1 cellular context compared by ENCODE assay signal in the genomic region with DNA sequence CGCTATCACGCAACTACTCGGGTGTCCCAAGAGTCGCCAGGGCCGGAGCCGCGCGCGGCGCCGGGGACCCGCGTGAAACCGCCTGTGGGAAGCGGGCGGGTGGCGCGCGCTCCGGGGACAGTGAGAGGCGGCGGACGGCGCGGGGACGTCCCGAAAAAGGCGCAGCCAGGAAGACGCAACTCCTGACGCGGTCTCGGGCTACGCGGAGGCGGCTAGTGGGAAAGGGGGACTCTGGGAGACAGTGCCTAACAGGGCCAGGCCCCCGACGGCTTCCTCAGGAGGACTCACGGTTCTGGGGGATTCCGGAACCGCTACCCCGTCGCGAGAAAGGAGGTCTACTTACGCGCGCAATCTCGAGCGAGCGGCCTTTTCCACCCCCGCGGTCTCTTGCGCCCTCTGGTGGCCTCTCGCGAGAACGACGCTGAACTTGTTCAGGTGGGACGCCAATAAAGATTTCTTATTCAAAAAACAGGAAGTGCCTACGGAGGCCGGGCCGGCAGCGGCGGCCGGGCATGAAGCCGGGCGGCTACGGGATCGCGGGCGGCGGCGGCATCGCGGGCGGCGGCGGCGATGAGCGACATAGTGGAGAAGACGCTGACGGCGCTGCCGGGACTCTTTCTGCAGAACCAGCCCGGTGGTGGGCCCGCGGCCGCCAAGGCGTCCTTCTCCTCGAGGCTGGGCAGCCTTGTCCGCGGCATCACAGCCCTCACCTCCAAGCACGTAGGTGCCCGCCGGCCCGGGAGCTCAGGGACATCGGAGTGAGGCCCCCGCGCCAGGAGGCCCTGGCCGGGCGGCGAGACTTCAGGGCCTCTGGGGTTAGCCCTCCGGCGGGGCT.
TF ChIP-seq lines count a peak whose summit lies in the region.

A gene (plus strand): TSS at position 475 of the 835 bp plus-strand sequence. CDS start 96 bp downstream, at position 571.

TF ChIP-seq in HepG2, 621 proteins besides CTCF, POLR2A, EP300 and RAD21 (continued from another document and continues in another):
- TF ChIP-seq ZNF564 (CRISPR knock-in tag; IDR thresholded peaks at IDR 0.05) = peak; percentile 59; the same call in 1 of the 2 replicates
- TF ChIP-seq HNRNPUL1 (IDR thresholded peaks at IDR 0.05; ENCODE audit: low read depth, low read length) = no peak
- TF ChIP-seq PLRG1 (conservative IDR thresholded peaks at IDR 0.05) = no peak
- TF ChIP-seq ZBTB7A (CRISPR knock-in tag; IDR thresholded peaks at IDR 0.05) = no peak
- TF ChIP-seq RFX1 (IDR thresholded peaks at IDR 0.05) = no peak
- TF ChIP-seq, protein P1, sequence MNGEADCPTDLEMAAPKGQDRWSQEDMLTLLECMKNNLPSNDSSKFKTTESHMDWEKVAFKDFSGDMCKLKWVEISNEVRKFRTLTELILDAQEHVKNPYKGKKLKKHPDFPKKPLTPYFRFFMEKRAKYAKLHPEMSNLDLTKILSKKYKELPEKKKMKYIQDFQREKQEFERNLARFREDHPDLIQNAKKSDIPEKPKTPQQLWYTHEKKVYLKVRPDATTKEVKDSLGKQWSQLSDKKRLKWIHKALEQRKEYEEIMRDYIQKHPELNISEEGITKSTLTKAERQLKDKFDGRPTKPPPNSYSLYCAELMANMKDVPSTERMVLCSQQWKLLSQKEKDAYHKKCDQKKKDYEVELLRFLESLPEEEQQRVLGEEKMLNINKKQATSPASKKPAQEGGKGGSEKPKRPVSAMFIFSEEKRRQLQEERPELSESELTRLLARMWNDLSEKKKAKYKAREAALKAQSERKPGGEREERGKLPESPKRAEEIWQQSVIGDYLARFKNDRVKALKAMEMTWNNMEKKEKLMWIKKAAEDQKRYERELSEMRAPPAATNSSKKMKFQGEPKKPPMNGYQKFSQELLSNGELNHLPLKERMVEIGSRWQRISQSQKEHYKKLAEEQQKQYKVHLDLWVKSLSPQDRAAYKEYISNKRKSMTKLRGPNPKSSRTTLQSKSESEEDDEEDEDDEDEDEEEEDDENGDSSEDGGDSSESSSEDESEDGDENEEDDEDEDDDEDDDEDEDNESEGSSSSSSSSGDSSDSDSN (CRISPR knock-in tag; IDR thresholded peaks at IDR 0.05) = peak; percentile 87
- TF ChIP-seq XRCC5 (optimal IDR thresholded peaks at IDR 0.05; ENCODE audit: low read length) = peak; percentile 67
- TF ChIP-seq RARA (CRISPR knock-in tag; IDR thresholded peaks at IDR 0.05) = no peak
- TF ChIP-seq, protein P2, sequence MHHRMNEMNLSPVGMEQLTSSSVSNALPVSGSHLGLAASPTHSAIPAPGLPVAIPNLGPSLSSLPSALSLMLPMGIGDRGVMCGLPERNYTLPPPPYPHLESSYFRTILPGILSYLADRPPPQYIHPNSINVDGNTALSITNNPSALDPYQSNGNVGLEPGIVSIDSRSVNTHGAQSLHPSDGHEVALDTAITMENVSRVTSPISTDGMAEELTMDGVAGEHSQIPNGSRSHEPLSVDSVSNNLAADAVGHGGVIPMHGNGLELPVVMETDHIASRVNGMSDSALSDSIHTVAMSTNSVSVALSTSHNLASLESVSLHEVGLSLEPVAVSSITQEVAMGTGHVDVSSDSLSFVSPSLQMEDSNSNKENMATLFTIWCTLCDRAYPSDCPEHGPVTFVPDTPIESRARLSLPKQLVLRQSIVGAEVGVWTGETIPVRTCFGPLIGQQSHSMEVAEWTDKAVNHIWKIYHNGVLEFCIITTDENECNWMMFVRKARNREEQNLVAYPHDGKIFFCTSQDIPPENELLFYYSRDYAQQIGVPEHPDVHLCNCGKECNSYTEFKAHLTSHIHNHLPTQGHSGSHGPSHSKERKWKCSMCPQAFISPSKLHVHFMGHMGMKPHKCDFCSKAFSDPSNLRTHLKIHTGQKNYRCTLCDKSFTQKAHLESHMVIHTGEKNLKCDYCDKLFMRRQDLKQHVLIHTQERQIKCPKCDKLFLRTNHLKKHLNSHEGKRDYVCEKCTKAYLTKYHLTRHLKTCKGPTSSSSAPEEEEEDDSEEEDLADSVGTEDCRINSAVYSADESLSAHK (CRISPR knock-in tag; IDR thresholded peaks at IDR 0.05; ENCODE audit: borderline replicate concordance) = no peak
- 0 out of 2 replicates have a peak, but pooled peaks have one; percentile 44 for TF ChIP-seq NCOA1 (CRISPR knock-in tag; IDR thresholded peaks at IDR 0.05)
- TF ChIP-seq ZNF605 (CRISPR knock-in tag; IDR thresholded peaks at IDR 0.05) = no peak
- TF ChIP-seq CBX1 (IDR thresholded peaks at IDR 0.05; ENCODE audit: low read depth) = no peak
- TF ChIP-seq SRY (CRISPR knock-in tag; IDR thresholded peaks at IDR 0.05) = no peak; the same call in none of the 2 replicates
- TF ChIP-seq, protein P3, sequence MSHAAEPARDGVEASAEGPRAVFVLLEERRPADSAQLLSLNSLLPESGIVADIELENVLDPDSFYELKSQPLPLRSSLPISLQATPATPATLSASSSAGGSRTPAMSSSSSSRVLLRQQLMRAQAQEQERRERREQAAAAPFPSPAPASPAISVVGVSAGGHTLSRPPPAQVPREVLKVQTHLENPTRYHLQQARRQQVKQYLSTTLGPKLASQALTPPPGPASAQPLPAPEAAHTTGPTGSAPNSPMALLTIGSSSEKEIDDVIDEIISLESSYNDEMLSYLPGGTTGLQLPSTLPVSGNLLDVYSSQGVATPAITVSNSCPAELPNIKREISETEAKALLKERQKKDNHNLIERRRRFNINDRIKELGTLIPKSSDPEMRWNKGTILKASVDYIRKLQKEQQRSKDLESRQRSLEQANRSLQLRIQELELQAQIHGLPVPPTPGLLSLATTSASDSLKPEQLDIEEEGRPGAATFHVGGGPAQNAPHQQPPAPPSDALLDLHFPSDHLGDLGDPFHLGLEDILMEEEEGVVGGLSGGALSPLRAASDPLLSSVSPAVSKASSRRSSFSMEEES (CRISPR knock-in tag; IDR thresholded peaks at IDR 0.05) = no peak
- TF ChIP-seq ZNF788 (CRISPR knock-in tag; IDR thresholded peaks at IDR 0.05; ENCODE audit: borderline replicate concordance) = no peak; the same call in 1 of the 2 replicates
- TF ChIP-seq, protein P4, sequence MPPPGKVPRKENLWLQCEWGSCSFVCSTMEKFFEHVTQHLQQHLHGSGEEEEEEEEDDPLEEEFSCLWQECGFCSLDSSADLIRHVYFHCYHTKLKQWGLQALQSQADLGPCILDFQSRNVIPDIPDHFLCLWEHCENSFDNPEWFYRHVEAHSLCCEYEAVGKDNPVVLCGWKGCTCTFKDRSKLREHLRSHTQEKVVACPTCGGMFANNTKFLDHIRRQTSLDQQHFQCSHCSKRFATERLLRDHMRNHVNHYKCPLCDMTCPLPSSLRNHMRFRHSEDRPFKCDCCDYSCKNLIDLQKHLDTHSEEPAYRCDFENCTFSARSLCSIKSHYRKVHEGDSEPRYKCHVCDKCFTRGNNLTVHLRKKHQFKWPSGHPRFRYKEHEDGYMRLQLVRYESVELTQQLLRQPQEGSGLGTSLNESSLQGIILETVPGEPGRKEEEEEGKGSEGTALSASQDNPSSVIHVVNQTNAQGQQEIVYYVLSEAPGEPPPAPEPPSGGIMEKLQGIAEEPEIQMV (CRISPR knock-in tag; IDR thresholded peaks at IDR 0.05; ENCODE audit: low read depth) = peak; percentile 69; the same call in 1 of the 2 replicates
- TF ChIP-seq ZNF354B (CRISPR knock-in tag; IDR thresholded peaks at IDR 0.05) = no peak; the same call in 1 of the 2 replicates
- TF ChIP-seq TP53 (CRISPR knock-in tag; conservative IDR thresholded peaks at IDR 0.05) = 0 out of 2 replicates have a peak, but pooled peaks have one; percentile 17
- TF ChIP-seq, protein P5, sequence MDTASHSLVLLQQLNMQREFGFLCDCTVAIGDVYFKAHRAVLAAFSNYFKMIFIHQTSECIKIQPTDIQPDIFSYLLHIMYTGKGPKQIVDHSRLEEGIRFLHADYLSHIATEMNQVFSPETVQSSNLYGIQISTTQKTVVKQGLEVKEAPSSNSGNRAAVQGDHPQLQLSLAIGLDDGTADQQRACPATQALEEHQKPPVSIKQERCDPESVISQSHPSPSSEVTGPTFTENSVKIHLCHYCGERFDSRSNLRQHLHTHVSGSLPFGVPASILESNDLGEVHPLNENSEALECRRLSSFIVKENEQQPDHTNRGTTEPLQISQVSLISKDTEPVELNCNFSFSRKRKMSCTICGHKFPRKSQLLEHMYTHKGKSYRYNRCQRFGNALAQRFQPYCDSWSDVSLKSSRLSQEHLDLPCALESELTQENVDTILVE (CRISPR knock-in tag; IDR thresholded peaks at IDR 0.05) = peak; percentile 81
- TF ChIP-seq KDM6A (CRISPR knock-in tag; IDR thresholded peaks at IDR 0.05; ENCODE audit: low read depth) = no peak
- TF ChIP-seq ZFP37 (CRISPR knock-in tag; IDR thresholded peaks at IDR 0.05; ENCODE audit: borderline replicate concordance) = no peak; the same call in 1 of the 2 replicates
- no peak; the same call in 1 of the 2 replicates for TF ChIP-seq ZMYM3 (CRISPR knock-in tag; IDR thresholded peaks at IDR 0.05)
- TF ChIP-seq TEAD3 (CRISPR knock-in tag; optimal IDR thresholded peaks at IDR 0.05; ENCODE audit: borderline replicate concordance) = peak; percentile 48
- TF ChIP-seq ZNF160 (CRISPR knock-in tag; IDR thresholded peaks at IDR 0.05) = no peak; the same call in 1 of the 2 replicates
- TF ChIP-seq ZNF567 (CRISPR knock-in tag; IDR thresholded peaks at IDR 0.05; ENCODE audit: borderline replicate concordance) = 0 out of 2 replicates have a peak, but pooled peaks have one; percentile 52
- peak; percentile 72; the same call in 1 of the 2 replicates for TF ChIP-seq FOXK1 (CRISPR knock-in tag; IDR thresholded peaks at IDR 0.05; ENCODE audit: borderline replicate concordance, low read depth)
- TF ChIP-seq, protein P6, sequence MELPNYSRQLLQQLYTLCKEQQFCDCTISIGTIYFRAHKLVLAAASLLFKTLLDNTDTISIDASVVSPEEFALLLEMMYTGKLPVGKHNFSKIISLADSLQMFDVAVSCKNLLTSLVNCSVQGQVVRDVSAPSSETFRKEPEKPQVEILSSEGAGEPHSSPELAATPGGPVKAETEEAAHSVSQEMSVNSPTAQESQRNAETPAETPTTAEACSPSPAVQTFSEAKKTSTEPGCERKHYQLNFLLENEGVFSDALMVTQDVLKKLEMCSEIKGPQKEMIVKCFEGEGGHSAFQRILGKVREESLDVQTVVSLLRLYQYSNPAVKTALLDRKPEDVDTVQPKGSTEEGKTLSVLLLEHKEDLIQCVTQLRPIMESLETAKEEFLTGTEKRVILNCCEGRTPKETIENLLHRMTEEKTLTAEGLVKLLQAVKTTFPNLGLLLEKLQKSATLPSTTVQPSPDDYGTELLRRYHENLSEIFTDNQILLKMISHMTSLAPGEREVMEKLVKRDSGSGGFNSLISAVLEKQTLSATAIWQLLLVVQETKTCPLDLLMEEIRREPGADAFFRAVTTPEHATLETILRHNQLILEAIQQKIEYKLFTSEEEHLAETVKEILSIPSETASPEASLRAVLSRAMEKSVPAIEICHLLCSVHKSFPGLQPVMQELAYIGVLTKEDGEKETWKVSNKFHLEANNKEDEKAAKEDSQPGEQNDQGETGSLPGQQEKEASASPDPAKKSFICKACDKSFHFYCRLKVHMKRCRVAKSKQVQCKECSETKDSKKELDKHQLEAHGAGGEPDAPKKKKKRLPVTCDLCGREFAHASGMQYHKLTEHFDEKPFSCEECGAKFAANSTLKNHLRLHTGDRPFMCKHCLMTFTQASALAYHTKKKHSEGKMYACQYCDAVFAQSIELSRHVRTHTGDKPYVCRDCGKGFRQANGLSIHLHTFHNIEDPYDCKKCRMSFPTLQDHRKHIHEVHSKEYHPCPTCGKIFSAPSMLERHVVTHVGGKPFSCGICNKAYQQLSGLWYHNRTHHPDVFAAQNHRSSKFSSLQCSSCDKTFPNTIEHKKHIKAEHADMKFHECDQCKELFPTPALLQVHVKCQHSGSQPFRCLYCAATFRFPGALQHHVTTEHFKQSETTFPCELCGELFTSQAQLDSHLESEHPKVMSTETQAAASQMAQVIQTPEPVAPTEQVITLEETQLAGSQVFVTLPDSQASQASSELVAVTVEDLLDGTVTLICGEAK (IDR thresholded peaks at IDR 0.05) = peak; percentile 99
- TF ChIP-seq, protein P6 (CRISPR knock-in tag; IDR thresholded peaks at IDR 0.05) = peak; percentile 100
- TF ChIP-seq PAF1 (CRISPR knock-in tag; IDR thresholded peaks at IDR 0.05) = no peak
- peak; percentile 83 for TF ChIP-seq ZFX (CRISPR knock-in tag; IDR thresholded peaks at IDR 0.05; ENCODE audit: low read depth)
- 0 out of 2 replicates have a peak, but pooled peaks have one; percentile 51 for TF ChIP-seq ZNF616 (CRISPR knock-in tag; IDR thresholded peaks at IDR 0.05; ENCODE audit: low read depth)
- no peak; the same call in 1 of the 2 replicates for TF ChIP-seq NCOR1 (IDR thresholded peaks at IDR 0.05; ENCODE audit: borderline replicate concordance, low read length)
- no peak; the same call in 1 of the 2 replicates for TF ChIP-seq ZNF205 (CRISPR knock-in tag; IDR thresholded peaks at IDR 0.05)
- TF ChIP-seq MYC (CRISPR knock-in tag; IDR thresholded peaks at IDR 0.05; ENCODE audit: borderline replicate concordance) = peak; percentile 3
- TF ChIP-seq GATAD1 (CRISPR knock-in tag; IDR thresholded peaks at IDR 0.05) = peak; percentile 93
- TF ChIP-seq, protein P7, sequence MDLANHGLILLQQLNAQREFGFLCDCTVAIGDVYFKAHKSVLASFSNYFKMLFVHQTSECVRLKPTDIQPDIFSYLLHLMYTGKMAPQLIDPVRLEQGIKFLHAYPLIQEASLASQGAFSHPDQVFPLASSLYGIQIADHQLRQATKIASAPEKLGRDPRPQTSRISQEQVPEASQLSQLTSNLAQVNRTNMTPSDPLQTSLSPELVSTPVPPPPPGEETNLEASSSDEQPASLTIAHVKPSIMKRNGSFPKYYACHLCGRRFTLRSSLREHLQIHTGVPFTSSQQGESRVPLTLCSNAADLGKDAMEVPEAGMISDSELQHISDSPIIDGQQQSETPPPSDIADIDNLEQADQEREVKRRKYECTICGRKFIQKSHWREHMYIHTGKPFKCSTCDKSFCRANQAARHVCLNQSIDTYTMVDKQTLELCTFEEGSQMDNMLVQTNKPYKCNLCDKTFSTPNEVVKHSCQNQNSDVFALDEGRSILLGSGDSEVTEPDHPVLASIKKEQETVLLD (CRISPR knock-in tag; IDR thresholded peaks at IDR 0.05; ENCODE audit: low read depth) = 0 out of 2 replicates have a peak, but pooled peaks have one; percentile 69
- no peak for TF ChIP-seq ZNF253 (CRISPR knock-in tag; IDR thresholded peaks at IDR 0.05; ENCODE audit: borderline replicate concordance)
